ENCODE assay signal across 19 cellular contexts in genomic region chrX:50107470-50107869, GRCh38.
"Had no signal": no experiment of that assay in that cellular context is flagged by ENCODE, and none has a peak within 500 bp of the region (broad histone marks: within the 10 kb centered on the region; RNA-seq: fewer than 3 reads in every experiment).

No MANE protein-coding gene starts in this region.

- ATAC-seq: activated CD8-positive, alpha-beta T cell treated with anti-CD3 and anti-CD28 coated beads for 36 hours; body of pancreas; effector memory CD8-positive, alpha-beta T cell; left ventricle myocardium superior; naive thymus-derived CD8-positive, alpha-beta T cell; pancreas had no signal

- H3K4me1 ChIP-seq: sigmoid colon, stomach, upper lobe of left lung had no signal

- DNase-seq: activated B cell treated with CpG ODN at 0.5 μM for 24 hours; activated CD4-positive, alpha-beta T cell treated with anti-CD3 and anti-CD28 coated beads for 48 hours; activated CD8-positive, alpha-beta T cell treated with anti-CD3 and anti-CD28 coated beads for 36 hours; activated effector memory CD4-positive, alpha-beta T cell treated with anti-CD3 and anti-CD28 coated beads, Interleukin-2, amount 50 U/mL, for 16 hours; activated T-cell treated with anti-CD3 and anti-CD28 coated beads, Interleukin-2, amount 50 U/mL, for 48 hours; amygdala; body of pancreas; effector memory CD8-positive, alpha-beta T cell; kidney glomerular epithelial cell; left ventricle myocardium superior; mesenchymal stem cell; naive thymus-derived CD8-positive, alpha-beta T cell; pancreas; sigmoid colon; stimulated activated CD4-positive, alpha-beta T cell treated with anti-CD3 and anti-CD28 coated beads, Interleukin-1b, Interleukin-23, amount 100 ng/mL, for 48 hours; stomach; testis; upper lobe of left lung had no signal

- H3K27me3 ChIP-seq: body of pancreas, pancreas, sigmoid colon, stomach, testis, upper lobe of left lung had no signal

- H3K4me3 ChIP-seq: body of pancreas, pancreas, sigmoid colon, stomach, testis, upper lobe of left lung had no signal

- H3K27ac ChIP-seq: body of pancreas, epithelial cell of prostate, pancreas, sigmoid colon, stomach, testis, upper lobe of left lung had no signal
